1 cellular context compared by ENCODE assay signal in genomic region chr16:85066346-85066885, GRCh38.
TF ChIP-seq lines count a peak whose summit lies in the region.

No MANE protein-coding gene starts in this region.

TF ChIP-seq in K562, 482 proteins besides CTCF, POLR2A, EP300 and RAD21:
- TF ChIP-seq ZNF316 (IDR thresholded peaks at IDR 0.05): peak; percentile 64; the same call in 1 of the 2 replicates
- TF ChIP-seq TFE3 (CRISPR knock-in tag; IDR thresholded peaks at IDR 0.05): no peak
- TF ChIP-seq COPS2 (conservative IDR thresholded peaks at IDR 0.05): no peak
- no peak for TF ChIP-seq SETDB1 (IDR thresholded peaks at IDR 0.05; ENCODE audit: low read length)
- no peak for TF ChIP-seq MAFG (tag; conservative IDR thresholded peaks at IDR 0.05)
- TF ChIP-seq EZH2 (IDR thresholded peaks at IDR 0.05; ENCODE audit: borderline replicate concordance, low read depth, low read length): no peak
- no peak for TF ChIP-seq FOXK1 (CRISPR knock-in tag; IDR thresholded peaks at IDR 0.05; ENCODE audit: borderline replicate concordance)
- TF ChIP-seq ZNF212 (CRISPR knock-in tag; IDR thresholded peaks at IDR 0.05): no peak
- TF ChIP-seq LEF1 (IDR thresholded peaks at IDR 0.05): no peak
- no peak for TF ChIP-seq ZBTB34 (CRISPR knock-in tag; IDR thresholded peaks at IDR 0.05)
- peak; percentile 30; the same call in 1 of the 2 replicates for TF ChIP-seq C11orf30 (IDR thresholded peaks at IDR 0.05; ENCODE audit: low read depth)
- TF ChIP-seq ETV1 (tag; conservative IDR thresholded peaks at IDR 0.05; ENCODE audit: low read depth): no peak
- peak; percentile 11; the same call in 1 of the 2 replicates for TF ChIP-seq MAFF (IDR thresholded peaks at IDR 0.05; ENCODE audit: low read length)
- TF ChIP-seq, protein P1, sequence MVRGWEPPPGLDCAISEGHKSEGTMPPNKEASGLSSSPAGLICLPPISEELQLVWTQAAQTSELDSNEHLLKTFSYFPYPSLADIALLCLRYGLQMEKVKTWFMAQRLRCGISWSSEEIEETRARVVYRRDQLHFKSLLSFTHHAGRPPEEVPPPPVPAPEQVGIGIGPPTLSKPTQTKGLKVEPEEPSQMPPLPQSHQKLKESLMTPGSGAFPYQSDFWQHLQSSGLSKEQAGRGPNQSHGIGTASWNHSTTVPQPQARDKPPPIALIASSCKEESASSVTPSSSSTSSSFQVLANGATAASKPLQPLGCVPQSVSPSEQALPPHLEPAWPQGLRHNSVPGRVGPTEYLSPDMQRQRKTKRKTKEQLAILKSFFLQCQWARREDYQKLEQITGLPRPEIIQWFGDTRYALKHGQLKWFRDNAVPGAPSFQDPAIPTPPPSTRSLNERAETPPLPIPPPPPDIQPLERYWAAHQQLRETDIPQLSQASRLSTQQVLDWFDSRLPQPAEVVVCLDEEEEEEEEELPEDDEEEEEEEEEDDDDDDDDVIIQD (CRISPR knock-in tag; IDR thresholded peaks at IDR 0.05): no peak
- no peak for TF ChIP-seq RCOR1 (IDR thresholded peaks at IDR 0.05; ENCODE audit: borderline replicate concordance in 1 of 2, low read depth in 2 of 2, low read length in 2 of 2)
- no peak for TF ChIP-seq SMARCC2 (IDR thresholded peaks at IDR 0.05; ENCODE audit: low read depth)
TF ChIP-seq in K562: peak in this region for 3.
